ENCODE assay signal across 37 cellular contexts in genomic region chr3:110738531-110738930, GRCh38.
DNase-seq lines count a peak whose midpoint lies in the region; ATAC-seq, FAIRE-seq and TF ChIP-seq lines count a peak whose summit lies in the region.
"Had no signal": no experiment of that assay in that cellular context is flagged by ENCODE, and none has a peak within 500 bp of the region (broad histone marks: within the 10 kb centered on the region; RNA-seq: fewer than 3 reads in every experiment).

No MANE protein-coding gene starts in this region.

- H3K4me3 Mint-ChIP-seq in astrocyte (ENCODE audit: unreplicated experiment): no peak overlapping the region
- no peak overlapping the region for H3K4me3 Mint-ChIP-seq in activated CD4-positive, alpha-beta memory T cell treated with anti-CD3 and anti-CD28 coated beads, Interleukin-2, amount 10 ng/mL, durations not matched to agents 7 days and 5 days
- H3K4me3 Mint-ChIP-seq: activated CD4-positive, alpha-beta T cell treated with anti-CD3 and anti-CD28 coated beads for 36 hours; B cell; CD4-positive, alpha-beta memory T cell; central memory CD8-positive, alpha-beta T cell; neural crest cell; stimulated activated naive CD8-positive, alpha-beta T cell treated with anti-CD3 and anti-CD28 coated beads, Interleukin-15, amount 100 ng/mL, for 72 hours had no signal

- no peak for FAIRE-seq in astrocyte (lab: Jason Lieb, UNC)
- FAIRE-seq: A204.1, D721Med, GM12878 had no signal

- POLR2A ChIA-PET in activated CD4-positive, alpha-beta memory T cell treated with anti-CD3 and anti-CD28 coated beads, Interleukin-2, amount 10 ng/mL, durations not matched to agents 7 days and 5 days (lab: Charles Lee): no interaction called here

- no peaks in the 10 kb centered on the region for H3K36me3 Mint-ChIP-seq in astrocyte (ENCODE audit: low read depth, unreplicated experiment)
- H3K36me3 Mint-ChIP-seq in activated CD4-positive, alpha-beta memory T cell treated with anti-CD3 and anti-CD28 coated beads, Interleukin-2, amount 10 ng/mL, durations not matched to agents 7 days and 5 days (ENCODE audit: low read depth): no peaks in the 10 kb centered on the region
- H3K36me3 Mint-ChIP-seq: activated naive CD4-positive, alpha-beta T cell treated with anti-CD3 and anti-CD28 coated beads, Interleukin-2, amount 50 U/mL, for 72 hours; CD4-positive, alpha-beta memory T cell had no signal

- TF ChIP-seq CTCF in astrocyte (IDR thresholded peaks at IDR 0.05; ENCODE audit: insufficient read depth, low read depth, low read length): no peak

- no peak overlapping the region for H3K4me2 ChIP-seq in astrocyte (ENCODE audit: low read length)

- no peaks in the 10 kb centered on the region for H3K79me2 ChIP-seq in astrocyte (ENCODE audit: insufficient read depth, low read length)
- H3K79me2 ChIP-seq: parathyroid adenoma had no signal

- H3K9ac ChIP-seq in astrocyte (ENCODE audit: low read length): no peak overlapping the region
- H3K9ac ChIP-seq: parathyroid adenoma had no signal

- H3K4me3 ChIP-seq in astrocyte (ENCODE audit: insufficient read depth, low read depth, low read length): no peak overlapping the region
- H3K4me3 ChIP-seq: esophagus muscularis mucosa, GM12878, right lobe of liver, SJCRH30, uterus had no signal

- H2AFZ ChIP-seq in astrocyte (ENCODE audit: low read depth, low read length): no peak overlapping the region
- H2AFZ ChIP-seq: parathyroid adenoma had no signal

- DNase-seq in AG08396 (ENCODE audit: low spot score) (peak; percentile 8), HT1080 (ENCODE audit: low read depth) (peak; percentile 23), astrocyte (ENCODE audit: low read depth) (peak; percentile 27), hepatic stellate cell (ENCODE audit: low spot score) (peak; percentile 4), midbrain (lab: John Stamatoyannopoulos, UW) (no peak), NCI-H345 treated with DMSO at 0.1 percent for 48 hours (lab: John Stamatoyannopoulos, UW; ENCODE audit: unreplicated experiment) (no peak), left cardiac atrium (no peak)
- DNase-seq in activated CD4-positive, alpha-beta memory T cell treated with anti-CD3 and anti-CD28 coated beads, Interleukin-2, amount 10 ng/mL, durations not matched to agents 7 days and 5 days: no peak
- DNase-seq: activated CD4-positive, alpha-beta T cell treated with anti-CD3 and anti-CD28 coated beads for 36 hours; activated effector memory CD4-positive, alpha-beta T cell treated with Interleukin-2 at 50 U/mL for 16 hours; activated T-cell treated with anti-CD3 and anti-CD28 coated beads, Interleukin-2, amount 50 U/mL, for 1 hour; anterior cingulate cortex; CD4-positive, alpha-beta memory T cell; dermis blood vessel endothelial cell; hippocampal formation; mesendoderm; NCI-H1092 treated with DMSO at 0.1 percent for 48 hours; NCI-H1694 treated with DMSO at 0.1 percent for 48 hours; NCI-H510A; right lobe of liver; SJCRH30; stimulated activated CD4-positive, alpha-beta T cell treated with anti-CD3 and anti-CD28 coated beads, Interleukin-12 subunit alpha, Interleukin-12 subunit beta, amount 100 ng/mL, for 4 hours; stimulated activated CD4-positive, alpha-beta T cell treated with anti-CD3 and anti-CD28 coated beads, Interleukin-2, amount 100 ng/mL, for 48 hours; stimulated activated naive CD8-positive, alpha-beta T cell treated with anti-CD3 and anti-CD28 coated beads, Interleukin-15, amount 100 ng/mL, for 72 hours; T1000; uterus had no signal

- intact Hi-C loops in left cardiac atrium (cut with DNase I): no loop called here

- peaks cover 1% of the 10 kb centered on the region for H3K4me1 Mint-ChIP-seq in astrocyte (ENCODE audit: low read depth, unreplicated experiment)
- H3K4me1 Mint-ChIP-seq in activated CD4-positive, alpha-beta memory T cell treated with anti-CD3 and anti-CD28 coated beads, Interleukin-2, amount 10 ng/mL, durations not matched to agents 7 days and 5 days: no peaks in the 10 kb centered on the region
- H3K4me1 Mint-ChIP-seq: activated CD4-positive, alpha-beta T cell treated with anti-CD3 and anti-CD28 coated beads for 36 hours; CD4-positive, alpha-beta memory T cell; central memory CD8-positive, alpha-beta T cell; neural crest cell had no signal

- no peaks in the 10 kb centered on the region for H3K9me3 Mint-ChIP-seq in astrocyte (ENCODE audit: unreplicated experiment)
- no peaks in the 10 kb centered on the region for H3K9me3 Mint-ChIP-seq in activated CD4-positive, alpha-beta memory T cell treated with anti-CD3 and anti-CD28 coated beads, Interleukin-2, amount 10 ng/mL, durations not matched to agents 7 days and 5 days
- H3K9me3 Mint-ChIP-seq: activated naive CD4-positive, alpha-beta T cell treated with anti-CD3 and anti-CD28 coated beads, Interleukin-2, amount 50 U/mL, for 72 hours; CD4-positive, alpha-beta memory T cell; central memory CD8-positive, alpha-beta T cell; stimulated activated naive CD8-positive, alpha-beta T cell treated with anti-CD3 and anti-CD28 coated beads, Interleukin-15, amount 100 ng/mL, for 72 hours had no signal

- no peak overlapping the region for H3K27ac ChIP-seq in astrocyte (ENCODE audit: low read depth, low read length)
- H3K27ac ChIP-seq: esophagus muscularis mucosa, parathyroid adenoma, right lobe of liver, SJCRH30, uterus, VCaP had no signal

- no peaks in the 10 kb centered on the region for H3K27me3 Mint-ChIP-seq in astrocyte (ENCODE audit: low read depth, unreplicated experiment)
- no peaks in the 10 kb centered on the region for H3K27me3 Mint-ChIP-seq in activated CD4-positive, alpha-beta memory T cell treated with anti-CD3 and anti-CD28 coated beads, Interleukin-2, amount 10 ng/mL, durations not matched to agents 7 days and 5 days
- H3K27me3 Mint-ChIP-seq: activated CD4-positive, alpha-beta T cell treated with anti-CD3 and anti-CD28 coated beads for 36 hours; central memory CD8-positive, alpha-beta T cell; stimulated activated naive CD8-positive, alpha-beta T cell treated with anti-CD3 and anti-CD28 coated beads, Interleukin-15, amount 100 ng/mL, for 72 hours had no signal

- no peaks in the 10 kb centered on the region for H3K9me3 ChIP-seq in astrocyte (ENCODE audit: insufficient read depth, low read depth, low read length)
- H3K9me3 ChIP-seq: esophagus muscularis mucosa, right lobe of liver, SJCRH30, uterus had no signal

- no peaks in the 10 kb centered on the region for H3K36me3 ChIP-seq in astrocyte (ENCODE audit: insufficient read depth, low read length)
- H3K36me3 ChIP-seq: esophagus muscularis mucosa, right lobe of liver, SJCRH30, uterus had no signal

- no peak overlapping the region for H3K27ac Mint-ChIP-seq in astrocyte (ENCODE audit: unreplicated experiment)
- no peak overlapping the region for H3K27ac Mint-ChIP-seq in activated CD4-positive, alpha-beta memory T cell treated with anti-CD3 and anti-CD28 coated beads, Interleukin-2, amount 10 ng/mL, durations not matched to agents 7 days and 5 days
- H3K27ac Mint-ChIP-seq: activated CD4-positive, alpha-beta T cell treated with anti-CD3 and anti-CD28 coated beads for 36 hours; activated naive CD4-positive, alpha-beta T cell treated with anti-CD3 and anti-CD28 coated beads, Interleukin-2, amount 50 U/mL, for 72 hours; B cell; CD4-positive, alpha-beta memory T cell; stimulated activated naive CD8-positive, alpha-beta T cell treated with anti-CD3 and anti-CD28 coated beads, Interleukin-15, amount 100 ng/mL, for 72 hours had no signal

- H4K20me1 ChIP-seq in astrocyte (ENCODE audit: insufficient read depth, low read length): no peaks in the 10 kb centered on the region

- H3K27me3 ChIP-seq in astrocyte (ENCODE audit: insufficient read depth, low read length): no peaks in the 10 kb centered on the region
- H3K27me3 ChIP-seq: esophagus muscularis mucosa, right lobe of liver, SJCRH30, uterus had no signal

- ATAC-seq in left cardiac atrium: no peak
- ATAC-seq: activated CD4-positive, alpha-beta T cell treated with anti-CD3 and anti-CD28 coated beads for 36 hours; activated naive CD4-positive, alpha-beta T cell treated with anti-CD3 and anti-CD28 coated beads, Interleukin-2, amount 50 U/mL, for 72 hours; GM12878; left lobe of liver; right lobe of liver; stimulated activated naive CD8-positive, alpha-beta T cell treated with anti-CD3 and anti-CD28 coated beads, Interleukin-15, amount 100 ng/mL, for 72 hours had no signal

- H3K4me1 ChIP-seq in astrocyte (ENCODE audit: insufficient read depth, low read length): no peaks in the 10 kb centered on the region
- H3K4me1 ChIP-seq: esophagus muscularis mucosa, parathyroid adenoma, SJCRH30, uterus had no signal

- CTCF ChIA-PET in activated CD4-positive, alpha-beta memory T cell treated with anti-CD3 and anti-CD28 coated beads, Interleukin-2, amount 10 ng/mL, durations not matched to agents 7 days and 5 days (lab: Charles Lee): no interaction called here

Comparison
In these comparisons a context has a peak if more than half of its experiments do, and no peak if none do; other contexts are left out.
1. DNase-seq: peak in AG08396 (single experiment), HT1080 (single experiment), astrocyte (single experiment) and hepatic stellate cell (single experiment); none in midbrain (single experiment), NCI-H345 treated with DMSO at 0.1 percent for 48 hours (single experiment), left cardiac atrium (single experiment) and activated CD4-positive, alpha-beta memory T cell treated with anti-CD3 and anti-CD28 coated beads, Interleukin-2, amount 10 ng/mL, durations not matched to agents 7 days and 5 days (single experiment).